8 cellular contexts compared by ENCODE assay signal in the genomic region with DNA sequence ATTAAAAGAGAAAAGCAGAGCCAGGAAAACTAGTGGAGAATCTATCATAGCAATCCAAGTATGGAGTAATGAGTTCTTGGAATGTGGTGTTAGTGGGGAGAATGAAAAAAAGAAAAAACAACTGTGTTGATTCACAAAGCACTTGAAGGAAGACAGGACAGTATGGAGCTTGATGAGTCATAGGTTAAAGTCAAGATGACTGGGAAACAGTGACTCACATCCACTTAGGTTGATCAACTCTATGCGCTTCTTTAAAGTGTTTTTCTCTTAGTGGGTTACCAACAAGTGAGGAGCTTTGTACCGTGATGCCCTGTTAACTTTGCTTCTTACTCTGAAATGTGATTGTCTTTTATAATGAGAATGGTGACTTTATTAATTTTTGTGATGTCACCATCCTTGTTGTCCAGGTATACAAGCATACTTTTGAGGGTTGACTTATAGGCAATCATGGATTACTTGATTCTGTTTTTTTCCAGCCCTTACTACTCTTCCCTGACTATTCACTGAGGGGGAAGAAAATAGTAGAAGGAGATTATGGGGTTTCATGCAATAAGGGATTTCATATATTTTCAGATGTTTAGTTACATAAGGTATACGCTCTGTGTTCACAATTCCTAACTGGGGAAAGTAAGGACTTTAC. TPM values are rescaled to one million over a fixed set of nuclear protein-coding genes. Genes with fewer than 3 reads are reported as not detected.
DNase-seq lines count a peak whose midpoint lies in the region; ATAC-seq and TF ChIP-seq lines count a peak whose summit lies in the region.

No MANE protein-coding gene starts in this region.

- no peak overlapping the region for H3K4me3 ChIP-seq in A673 (ENCODE audit: low read depth, low read length, poor library complexity, severe bottlenecking)

- H3K27me3 ChIP-seq in A673 (replicated peaks; ENCODE audit: insufficient read depth, low read depth, low read length, poor library complexity): no peaks in the 10 kb centered on the region

- intact Hi-C loops in A673 (cut with micrococcal nuclease; ENCODE audit: unreplicated experiment): no loop called here

- ATAC-seq in GM18870 (IDR thresholded peaks at IDR 0.05; ENCODE audit: unreplicated experiment) (peak; percentile 85), GM19455 (IDR thresholded peaks at IDR 0.05; ENCODE audit: unreplicated experiment) (no peak), GM19328 (IDR thresholded peaks at IDR 0.05; ENCODE audit: unreplicated experiment) (no peak)

- no peaks in the 10 kb centered on the region for H3K9me3 ChIP-seq in A673 (ENCODE audit: low read depth, low read length, poor library complexity, severe bottlenecking)

- H3K36me3 Mint-ChIP-seq in osteocyte (ENCODE audit: unreplicated experiment): peaks cover 3% of the 10 kb centered on the region

- peak overlapping the region; percentile 92 for H3K27ac ChIP-seq in A673 (ENCODE audit: low read depth, low read length, poor library complexity, severe bottlenecking)

- peaks cover 17% of the 10 kb centered on the region for H3K9me3 Mint-ChIP-seq in osteocyte (ENCODE audit: unreplicated experiment)

- DNase-seq in A673 (ENCODE audit: low spot score) (peak; percentile 82), KBM-7 (peak; percentile 28), astrocyte of the hippocampus (ENCODE audit: low read depth, low spot score) (peak; percentile 82), osteocyte (ENCODE audit: extremely low spot score, unreplicated experiment) (no peak), NCI-H2171 treated with DMSO at 0.1 percent for 48 hours (lab: John Stamatoyannopoulos, UW) (no peak)

- in situ Hi-C loops in KBM-7 (cut with MboI; ENCODE audit: low pct_unique_long_range_greater_than_20kb, low sequenced_read_pairs): no loop called here

- H3K4me1 Mint-ChIP-seq in osteocyte (ENCODE audit: unreplicated experiment): peaks cover 8% of the 10 kb centered on the region

- CTCF ChIA-PET in A673 (lab: Charles Lee): no interaction called here

- BruUV-seq in A673 (replicated peaks; lab: Mats Ljungman, UMichigan): TSS peak; percentile 98

- TF ChIP-seq CTCF in A673 (conservative IDR thresholded peaks at IDR 0.05; ENCODE audit: low read depth, low read length) (no peak), osteocyte (IDR thresholded peaks at IDR 0.05) (no peak)

- H3K4me3 Mint-ChIP-seq in osteocyte (ENCODE audit: unreplicated experiment): no peak overlapping the region

- H3K36me3 ChIP-seq in A673 (ENCODE audit: insufficient read depth, low read length, poor library complexity, severe bottlenecking): no peaks in the 10 kb centered on the region

- POLR2A ChIA-PET in A673 (lab: Charles Lee; ENCODE audit: low non-redundant PET): interaction anchor here (0.5 kb wide), 1 partner anchor 25 kb away, joined by 3 read pairs; no protein-coding TSS in a partner anchor

- peak overlapping the region; percentile 20 for H3K27ac Mint-ChIP-seq in osteocyte (ENCODE audit: unreplicated experiment)

- peaks cover 2% of the 10 kb centered on the region for H3K27me3 Mint-ChIP-seq in osteocyte (ENCODE audit: unreplicated experiment)

- peaks cover 6% of the 10 kb centered on the region for H3K4me1 ChIP-seq in A673 (ENCODE audit: insufficient read depth, low read length, poor library complexity, severe bottlenecking)

RNA-seq across cellular contexts. Expression of a gene that starts 32.1 kb away (rescaled TPM):
- 27.3 and 32.6 TPM in 2 replicates for total RNA-seq in A673 (2021)
- total RNA-seq in osteocyte: 14.0 and 18.5 TPM in 2 replicates

Comparison
In these comparisons a context has a peak if more than half of its experiments do, and no peak if none do; other contexts are left out.
1. DNase-seq: peak in A673 (single experiment), KBM-7 (single experiment) and astrocyte of the hippocampus (single experiment); none in osteocyte (single experiment) and NCI-H2171 treated with DMSO at 0.1 percent for 48 hours (single experiment).